9 cellular contexts compared by ENCODE assay signal in genomic region chr18:23964282-23965238, GRCh38.
A peak's percentile ranks its signal among the peaks of the same experiment; 100 is the strongest.
DNase-seq lines count a peak whose midpoint lies in the region; ATAC-seq and TF ChIP-seq lines count a peak whose summit lies in the region.
"Had no signal": no experiment of that assay in that cellular context is flagged by ENCODE, and none has a peak within 500 bp of the region (broad histone marks: within the 10 kb centered on the region; RNA-seq: fewer than 3 reads in every experiment).

No MANE protein-coding gene starts in this region.

- CTCF ChIA-PET in HEK293T (lab: Yijun Ruan, JAX), result no interaction called here

- DNase-seq in HEK293T (ENCODE audit: extremely low spot score) (no peak), T-helper 9 cell (peak; percentile 40), SIG-M5 (lab: John Stamatoyannopoulos, UW) (no peak)
- peak; percentile 63 for DNase-seq in central memory CD4-positive, alpha-beta T cell
- DNase-seq in stimulated activated CD4-positive, alpha-beta T cell treated with anti-CD3 and anti-CD28 coated beads, Interleukin-1b, Interleukin-23, amount 100 ng/mL, for 48 hours, result peak; percentile 57

- no peak for ATAC-seq in GM19397 (IDR thresholded peaks at IDR 0.05; ENCODE audit: unreplicated experiment)
- ATAC-seq in GM21360 (IDR thresholded peaks at IDR 0.05; ENCODE audit: unreplicated experiment), result no peak
- no peak for ATAC-seq in GM21381 (IDR thresholded peaks at IDR 0.05; ENCODE audit: unreplicated experiment)
- ATAC-seq: natural killer cell treated with Interleukin-12 subunit alpha and Interleukin-12 subunit beta and Interleukin-15 and Interleukin-18, amount 100 ng/mL, for 72 hours had no signal

- POLR2A ChIA-PET in HEK293T (lab: Yijun Ruan, JAX), result no interaction called here

TF ChIP-seq in HEK293T, 16 proteins besides CTCF, POLR2A, EP300 and RAD21:
- no peak for TF ChIP-seq SP1 (IDR thresholded peaks at IDR 0.05)
- TF ChIP-seq NFRKB (IDR thresholded peaks at IDR 0.05), result peak; percentile 33; the same call in 1 of the 2 replicates

Comparison
In these comparisons a context has a peak if more than half of its experiments do, and no peak if none do; other contexts are left out.
1. DNase-seq: peak in T-helper 9 cell (single experiment), central memory CD4-positive, alpha-beta T cell (single experiment) and stimulated activated CD4-positive, alpha-beta T cell treated with anti-CD3 and anti-CD28 coated beads, Interleukin-1b, Interleukin-23, amount 100 ng/mL, for 48 hours (single experiment); none in HEK293T (single experiment) and SIG-M5 (single experiment).